In the genomic region with DNA sequence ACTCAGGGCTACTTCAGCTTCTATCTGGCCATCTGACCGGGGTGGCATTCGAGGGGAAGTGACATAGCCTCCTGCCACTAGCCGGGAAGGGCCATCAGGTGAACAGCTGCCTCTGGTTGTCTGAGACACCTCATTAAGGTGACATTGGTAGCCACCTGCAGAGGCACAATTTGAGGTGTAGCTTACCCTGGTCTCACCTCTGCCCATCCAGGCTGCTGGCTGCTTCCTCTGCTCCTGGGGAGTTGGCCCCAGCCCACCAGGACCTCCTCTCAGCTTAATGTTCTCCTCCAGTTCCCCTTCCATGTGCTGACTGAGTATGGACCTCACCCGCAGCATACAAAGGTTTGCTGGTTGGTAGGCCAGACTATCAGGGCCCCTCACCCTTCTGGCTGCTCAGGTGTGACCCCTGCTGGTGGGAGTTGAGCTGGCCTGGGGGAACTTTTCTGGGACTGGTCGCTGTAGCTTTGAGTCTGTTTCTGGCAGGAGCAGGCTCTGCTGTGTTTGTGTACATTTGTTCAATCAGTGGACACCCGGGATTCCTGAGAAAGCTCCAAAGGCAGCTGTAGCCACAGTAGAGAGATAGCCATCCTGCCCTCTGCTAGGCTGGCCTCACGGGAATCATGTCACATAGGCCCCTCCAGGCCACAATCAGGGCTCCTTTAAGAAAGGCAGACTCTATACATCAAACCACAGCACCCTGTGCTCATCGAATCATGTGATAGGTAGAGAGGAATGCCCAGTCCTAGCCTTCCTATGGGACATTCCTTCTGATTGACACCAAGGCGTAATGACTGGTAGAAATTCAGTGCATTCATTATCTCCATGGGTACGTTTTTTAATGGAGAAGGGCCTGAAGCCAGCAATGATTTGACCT, we compare ENCODE assay signal across 8 cellular contexts.
DNase-seq lines count a peak whose midpoint lies in the region; ATAC-seq, FAIRE-seq and TF ChIP-seq lines count a peak whose summit lies in the region.

No MANE protein-coding gene starts in this region.

- FAIRE-seq in keratinocyte (lab: Jason Lieb, UNC), result no peak

- no peak overlapping the region for H3K9ac ChIP-seq in keratinocyte (ENCODE audit: control insufficient read depth, extremely low read depth, insufficient read depth, low read length)

- H3K4me1 ChIP-seq in keratinocyte (ENCODE audit: control insufficient read depth, extremely low read depth, insufficient read depth, low read length), result no peaks in the 10 kb centered on the region

- no peaks in the 10 kb centered on the region for H3K27me3 ChIP-seq in brain microvascular endothelial cell (replicated peaks)
- H3K27me3 ChIP-seq in keratinocyte (ENCODE audit: control insufficient read depth, extremely low read depth, insufficient read depth, low read length), result no peaks in the 10 kb centered on the region

- no peaks in the 10 kb centered on the region for H3K9me1 ChIP-seq in keratinocyte (ENCODE audit: control insufficient read depth, extremely low read depth, insufficient read depth, low read length)

- in situ Hi-C loops in G401 (cut with HindIII; ENCODE audit: low sequenced_read_pairs) (no loop called here), brain microvascular endothelial cell (cut with HindIII; ENCODE audit: low pct_ligation_motif_present, low sequenced_read_pairs) (no loop called here)

- H3K9me3 ChIP-seq in keratinocyte (ENCODE audit: control insufficient read depth, low read depth, low read length), result no peaks in the 10 kb centered on the region

- H4K20me1 ChIP-seq in keratinocyte (ENCODE audit: control insufficient read depth, extremely low read depth, insufficient read depth, low read length), result no peaks in the 10 kb centered on the region

- TF ChIP-seq CTCF in VCaP (conservative IDR thresholded peaks at IDR 0.05), result peak; percentile 49
- peak; percentile 89 for TF ChIP-seq CTCF in brain microvascular endothelial cell (IDR thresholded peaks at IDR 0.05; ENCODE audit: low read depth, low read length, missing control alignments)
- TF ChIP-seq CTCF in keratinocyte (optimal IDR thresholded peaks at IDR 0.05 in 1 of 3, IDR thresholded peaks at IDR 0.05 in 1 of 3, conservative IDR thresholded peaks at IDR 0.05 in 1 of 3; ENCODE audit: extremely low read depth in 1 of 3, insufficient read depth in 2 of 3, low read length in 3 of 3), result peak; percentile 74 to 76 (median 74)

- H3K4me3 ChIP-seq in brain microvascular endothelial cell (ENCODE audit: low read depth, low read length), result no peak overlapping the region
- H3K4me3 ChIP-seq in keratinocyte (ENCODE audit: control insufficient read depth in 2 of 3, extremely low read depth in 1 of 3, insufficient read depth in 2 of 3, low read depth in 1 of 3, low read length in 3 of 3), result no peak overlapping the region

- H2AFZ ChIP-seq in keratinocyte (ENCODE audit: control insufficient read depth, low read length), result no peak overlapping the region

- DNase-seq in G401 (ENCODE audit: low spot score), result peak; percentile 25
- DNase-seq in brain microvascular endothelial cell, result peak; percentile 16
- DNase-seq in keratinocyte (ENCODE audit: low read depth, low spot score), result no peak
- DNase-seq in stimulated activated CD4-positive, alpha-beta T cell treated with anti-CD3 and anti-CD28 coated beads, Interleukin-2, amount 100 ng/mL, for 48 hours, result peak; percentile 70 to 75

- TF ChIP-seq RAD21 in Ishikawa (IDR thresholded peaks at IDR 0.05; ENCODE audit: low read depth), result peak; percentile 65

- H3K4me2 ChIP-seq in keratinocyte (ENCODE audit: control insufficient read depth, extremely low read depth, insufficient read depth, low read depth, low read length), result no peak overlapping the region

- TF ChIP-seq EP300 in Ishikawa (IDR thresholded peaks at IDR 0.05; ENCODE audit: borderline replicate concordance), result no peak

- no peaks in the 10 kb centered on the region for H3K79me2 ChIP-seq in keratinocyte (ENCODE audit: control insufficient read depth, insufficient read depth, low read length)

- ATAC-seq in GM21576 (IDR thresholded peaks at IDR 0.05; ENCODE audit: unreplicated experiment) (no peak), HG02884 (IDR thresholded peaks at IDR 0.05; ENCODE audit: unreplicated experiment) (no peak)

- dilution Hi-C loops in keratinocyte (cut with MboI; ENCODE audit: extremely low pct_ligation_motif_present, low sequenced_read_pairs), result no loop called here

- H3K27ac ChIP-seq in VCaP (no peak overlapping the region), brain microvascular endothelial cell (no peak overlapping the region), keratinocyte (ENCODE audit: control insufficient read depth, insufficient read depth, low read length) (no peak overlapping the region)

- H3K36me3 ChIP-seq in brain microvascular endothelial cell (replicated peaks) (no peaks in the 10 kb centered on the region), keratinocyte (ENCODE audit: control insufficient read depth in 2 of 2, extremely low read depth in 1 of 2, insufficient read depth in 2 of 2, low read length in 2 of 2) (no peaks in the 10 kb centered on the region)

TF ChIP-seq in Ishikawa, 13 proteins besides CTCF, POLR2A, EP300 and RAD21:
- TF ChIP-seq YY1 (IDR thresholded peaks at IDR 0.05; ENCODE audit: low read depth), result no peak
- TF ChIP-seq ZBTB7A (IDR thresholded peaks at IDR 0.05; ENCODE audit: low read depth), result no peak
- no peak for TF ChIP-seq TAF1 (IDR thresholded peaks at IDR 0.05; ENCODE audit: low read depth)
- TF ChIP-seq, protein P1, sequence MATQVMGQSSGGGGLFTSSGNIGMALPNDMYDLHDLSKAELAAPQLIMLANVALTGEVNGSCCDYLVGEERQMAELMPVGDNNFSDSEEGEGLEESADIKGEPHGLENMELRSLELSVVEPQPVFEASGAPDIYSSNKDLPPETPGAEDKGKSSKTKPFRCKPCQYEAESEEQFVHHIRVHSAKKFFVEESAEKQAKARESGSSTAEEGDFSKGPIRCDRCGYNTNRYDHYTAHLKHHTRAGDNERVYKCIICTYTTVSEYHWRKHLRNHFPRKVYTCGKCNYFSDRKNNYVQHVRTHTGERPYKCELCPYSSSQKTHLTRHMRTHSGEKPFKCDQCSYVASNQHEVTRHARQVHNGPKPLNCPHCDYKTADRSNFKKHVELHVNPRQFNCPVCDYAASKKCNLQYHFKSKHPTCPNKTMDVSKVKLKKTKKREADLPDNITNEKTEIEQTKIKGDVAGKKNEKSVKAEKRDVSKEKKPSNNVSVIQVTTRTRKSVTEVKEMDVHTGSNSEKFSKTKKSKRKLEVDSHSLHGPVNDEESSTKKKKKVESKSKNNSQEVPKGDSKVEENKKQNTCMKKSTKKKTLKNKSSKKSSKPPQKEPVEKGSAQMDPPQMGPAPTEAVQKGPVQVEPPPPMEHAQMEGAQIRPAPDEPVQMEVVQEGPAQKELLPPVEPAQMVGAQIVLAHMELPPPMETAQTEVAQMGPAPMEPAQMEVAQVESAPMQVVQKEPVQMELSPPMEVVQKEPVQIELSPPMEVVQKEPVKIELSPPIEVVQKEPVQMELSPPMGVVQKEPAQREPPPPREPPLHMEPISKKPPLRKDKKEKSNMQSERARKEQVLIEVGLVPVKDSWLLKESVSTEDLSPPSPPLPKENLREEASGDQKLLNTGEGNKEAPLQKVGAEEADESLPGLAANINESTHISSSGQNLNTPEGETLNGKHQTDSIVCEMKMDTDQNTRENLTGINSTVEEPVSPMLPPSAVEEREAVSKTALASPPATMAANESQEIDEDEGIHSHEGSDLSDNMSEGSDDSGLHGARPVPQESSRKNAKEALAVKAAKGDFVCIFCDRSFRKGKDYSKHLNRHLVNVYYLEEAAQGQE (IDR thresholded peaks at IDR 0.05; ENCODE audit: low read depth), result no peak
- no peak for TF ChIP-seq TCF12 (IDR thresholded peaks at IDR 0.05; ENCODE audit: low read depth)
- no peak for TF ChIP-seq CEBPB (IDR thresholded peaks at IDR 0.05)
- TF ChIP-seq CREB1 (IDR thresholded peaks at IDR 0.05; ENCODE audit: low read depth), result no peak
- no peak for TF ChIP-seq NFIC (IDR thresholded peaks at IDR 0.05)
- TF ChIP-seq MAX (IDR thresholded peaks at IDR 0.05), result no peak
- TF ChIP-seq FOXM1 (IDR thresholded peaks at IDR 0.05; ENCODE audit: borderline replicate concordance, low read depth), result no peak
- TF ChIP-seq TEAD4 (IDR thresholded peaks at IDR 0.05), result no peak
- TF ChIP-seq USF1 (IDR thresholded peaks at IDR 0.05), result no peak
- TF ChIP-seq EGR1 (IDR thresholded peaks at IDR 0.05), result no peak
